In the genomic region with DNA sequence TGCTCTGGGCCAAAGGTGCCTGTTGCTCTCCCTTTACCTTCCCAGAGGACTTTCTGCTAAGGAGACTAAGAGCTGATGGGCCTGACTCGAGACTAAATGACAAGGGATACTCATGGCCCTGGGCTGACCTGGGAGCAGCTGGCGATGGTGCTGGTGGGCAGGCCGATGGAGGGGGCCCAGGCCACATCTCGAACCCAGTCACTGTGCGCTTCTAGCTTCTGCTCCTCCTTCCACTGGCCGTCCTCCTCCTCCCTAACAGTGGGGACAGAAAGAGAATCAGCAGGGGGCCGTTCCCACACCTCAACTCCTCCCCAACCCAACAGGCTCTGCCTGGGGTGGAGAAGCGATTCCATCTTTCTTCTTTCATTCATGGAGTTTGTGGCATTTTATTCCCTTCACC, we compare ENCODE assay signal across 25 cellular contexts. TPM values are rescaled to one million over a fixed set of nuclear protein-coding genes. Genes with fewer than 3 reads are reported as not detected.
"Had no signal": no experiment of that assay in that cellular context is flagged by ENCODE, and none has a peak within 500 bp of the region (broad histone marks: within the 10 kb centered on the region; RNA-seq: fewer than 3 reads in every experiment).

No MANE protein-coding gene starts in this region.

- H3K27me3 Mint-ChIP-seq: activated CD4-positive, alpha-beta memory T cell treated with anti-CD3 and anti-CD28 coated beads for 36 hours; activated naive CD8-positive, alpha-beta T cell; central memory CD8-positive, alpha-beta T cell; effector memory CD8-positive, alpha-beta T cell; stimulated activated memory B cell treated with anti-CD40 and anti-IgM and Interleukin-4, amounts not matched to agents 10 μg/mL and 1 μg/mL and 100 μg/mL, for 72 hours had no signal

- H3K36me3 ChIP-seq: breast epithelium had no signal

- H3K27me3 ChIP-seq: breast epithelium, colonic mucosa, dorsolateral prefrontal cortex, esophagus squamous epithelium, heart left ventricle, upper lobe of left lung had no signal

- ATAC-seq: effector memory CD8-positive, alpha-beta T cell; heart left ventricle; left cardiac atrium; sciatic nerve; SK-N-SH treated with all-trans-retinoic acid at 6 μM for 48 hours; stimulated activated memory B cell treated with anti-CD40 and anti-IgM and Interleukin-4, amounts not matched to agents 10 μg/mL and 1 μg/mL and 100 μg/mL, for 72 hours; WTC11 had no signal

- DNase-seq: activated CD4-positive, alpha-beta memory T cell treated with anti-CD3 and anti-CD28 coated beads for 36 hours; activated gamma-delta T cell; amniotic stem cell; colonic mucosa; effector memory CD8-positive, alpha-beta T cell; esophagus squamous epithelium; heart left ventricle; left cardiac atrium; small intestine; stimulated activated CD4-positive, alpha-beta T cell treated with anti-CD3 and anti-CD28 coated beads, Interleukin-2, amount 100 ng/mL, for 24 hours; upper lobe of left lung had no signal

- H3K4me1 Mint-ChIP-seq: central memory CD8-positive, alpha-beta T cell; WTC11 had no signal

- H3K27ac Mint-ChIP-seq: activated CD4-positive, alpha-beta memory T cell treated with anti-CD3 and anti-CD28 coated beads for 36 hours; activated naive CD8-positive, alpha-beta T cell; stimulated activated memory B cell treated with anti-CD40 and anti-IgM and Interleukin-4, amounts not matched to agents 10 μg/mL and 1 μg/mL and 100 μg/mL, for 72 hours; T-helper 2 cell treated with Interferon-gamma antibody and Interleukin-4, amounts not matched to agents 5 μg/mL and 100 μg/mL, for 36 hours; WTC11 had no signal

- H3K4me3 Mint-ChIP-seq: activated CD4-positive, alpha-beta memory T cell treated with anti-CD3 and anti-CD28 coated beads for 36 hours; activated naive CD8-positive, alpha-beta T cell; central memory CD8-positive, alpha-beta T cell; effector memory CD8-positive, alpha-beta T cell; stimulated activated memory B cell treated with anti-CD40 and anti-IgM and Interleukin-4, amounts not matched to agents 10 μg/mL and 1 μg/mL and 100 μg/mL, for 72 hours; T-helper 2 cell treated with Interferon-gamma antibody and Interleukin-4, amounts not matched to agents 5 μg/mL and 100 μg/mL, for 36 hours; WTC11 had no signal

- H3K9me3 ChIP-seq: breast epithelium, colonic mucosa, esophagus squamous epithelium, heart left ventricle, thoracic aorta, upper lobe of left lung had no signal

- H3K4me1 ChIP-seq: breast epithelium, colonic mucosa, esophagus squamous epithelium had no signal

- H3K4me3 ChIP-seq: breast epithelium, colonic mucosa, dorsolateral prefrontal cortex, esophagus squamous epithelium, heart left ventricle, thoracic aorta, upper lobe of left lung had no signal

- H3K9me3 Mint-ChIP-seq: activated CD4-positive, alpha-beta memory T cell treated with anti-CD3 and anti-CD28 coated beads for 36 hours; central memory CD8-positive, alpha-beta T cell; effector memory CD8-positive, alpha-beta T cell; stimulated activated memory B cell treated with anti-CD40 and anti-IgM and Interleukin-4, amounts not matched to agents 10 μg/mL and 1 μg/mL and 100 μg/mL, for 72 hours; T-helper 2 cell treated with Interferon-gamma antibody and Interleukin-4, amounts not matched to agents 5 μg/mL and 100 μg/mL, for 36 hours; WTC11 had no signal

- FAIRE-seq: islet of Langerhans, small intestine, TTC549 had no signal

- H3K27ac ChIP-seq: breast epithelium, colonic mucosa, esophagus squamous epithelium, heart left ventricle, thoracic aorta, upper lobe of left lung had no signal

RNA-seq across cellular contexts. Expression of a gene that starts 12.2 kb away (rescaled TPM):
- total RNA-seq: myocyte, renal cortical epithelial cell had no signal
